9 cellular contexts compared by ENCODE assay signal in genomic region chr6:126170875-126171489, GRCh38.
DNase-seq lines count a peak whose midpoint lies in the region; ATAC-seq and TF ChIP-seq lines count a peak whose summit lies in the region.
"Had no signal": no experiment of that assay in that cellular context is flagged by ENCODE, and none has a peak within 500 bp of the region (broad histone marks: within the 10 kb centered on the region; RNA-seq: fewer than 3 reads in every experiment).

No MANE protein-coding gene starts in this region.

- DNase-seq in NCI-H1417 (lab: John Stamatoyannopoulos, UW) (peak in 2 of 3 experiments; percentile 6 to 48), NCI-H1417 treated with DMSO at 0.1 percent for 48 hours (lab: John Stamatoyannopoulos, UW) (no peak), OCI-M1 (lab: John Stamatoyannopoulos, UW) (peak; percentile 98), esophagus muscularis mucosa (ENCODE audit: extremely low spot score) (peak; percentile 21), midbrain (lab: John Stamatoyannopoulos, UW) (no peak), gastrocnemius medialis (no peak)

- no peaks in the 10 kb centered on the region for H3K36me3 ChIP-seq in esophagus muscularis mucosa
- H3K36me3 ChIP-seq in gastrocnemius medialis = no peaks in the 10 kb centered on the region
- H3K36me3 ChIP-seq: BLaER1 treated with 17β-estradiol and CSF1 and Interleukin-3, amounts not matched to agents 10 nM and 100 nM had no signal

- no peak for TF ChIP-seq EP300 in esophagus muscularis mucosa (IDR thresholded peaks at IDR 0.05)

- H3K9me3 ChIP-seq in esophagus muscularis mucosa (no peaks in the 10 kb centered on the region), gastrocnemius medialis (no peaks in the 10 kb centered on the region)

- in situ Hi-C loops in gastrocnemius medialis (cut with MboI; ENCODE audit: low sequenced_read_pairs in 4 of 4) = no loop called here

- H3K27me3 ChIP-seq in esophagus muscularis mucosa = no peaks in the 10 kb centered on the region
- no peaks in the 10 kb centered on the region for H3K27me3 ChIP-seq in gastrocnemius medialis
- H3K27me3 ChIP-seq: BLaER1 treated with 17β-estradiol and CSF1 and Interleukin-3, amounts not matched to agents 10 nM and 100 nM had no signal

- 71% methylated on average over 5 of the region's 5 CpGs for WGBS in esophagus muscularis mucosa

- H3K4me3 ChIP-seq in esophagus muscularis mucosa = no peak overlapping the region
- H3K4me3 ChIP-seq in gastrocnemius medialis = no peak overlapping the region
- H3K4me3 ChIP-seq: BLaER1 treated with 17β-estradiol and CSF1 and Interleukin-3, amounts not matched to agents 10 nM and 100 nM had no signal

- H3K4me1 ChIP-seq in esophagus muscularis mucosa (peaks cover 0 to 8% (median 4%) of the 10 kb centered on the region in 4 donors), gastrocnemius medialis (no peaks in the 10 kb centered on the region)
- H3K4me1 ChIP-seq: BLaER1 treated with 17β-estradiol and CSF1 and Interleukin-3, amounts not matched to agents 10 nM and 100 nM had no signal

- intact Hi-C loops in esophagus muscularis mucosa (cut with DNase I) = no loop called here
- intact Hi-C loops in gastrocnemius medialis (cut with DNase I; ENCODE audit: low total_unique reads) = no loop called here

- H3K27ac ChIP-seq in esophagus muscularis mucosa (replicated peaks in 1 of 4) = no peak overlapping the region
- no peak overlapping the region for H3K27ac ChIP-seq in gastrocnemius medialis
- H3K27ac ChIP-seq: BLaER1 treated with 17β-estradiol and CSF1 and Interleukin-3, amounts not matched to agents 10 nM and 100 nM had no signal

- TF ChIP-seq POLR2A in esophagus muscularis mucosa (IDR thresholded peaks at IDR 0.05; ENCODE audit: low read depth) (no peak), gastrocnemius medialis (IDR thresholded peaks at IDR 0.05) (no peak)

- peak in 1 of 3 experiments; percentile 31 for TF ChIP-seq CTCF in esophagus muscularis mucosa (IDR thresholded peaks at IDR 0.05)
- peak in 1 of 5 experiments; percentile 21 for TF ChIP-seq CTCF in gastrocnemius medialis (IDR thresholded peaks at IDR 0.05 in 4 of 5, conservative IDR thresholded peaks at IDR 0.05 in 1 of 5)

- peak; percentile 75 for ATAC-seq in GM19043 (IDR thresholded peaks at IDR 0.05; ENCODE audit: low read depth, unreplicated experiment)
- peak; percentile 84 for ATAC-seq in HG03095 (IDR thresholded peaks at IDR 0.05; ENCODE audit: unreplicated experiment)
- no peak for ATAC-seq in gastrocnemius medialis

Comparison
In these comparisons a context has a peak if more than half of its experiments do, and no peak if none do; other contexts are left out.
1. DNase-seq: peak in NCI-H1417 (2 of 3), OCI-M1 (single experiment) and esophagus muscularis mucosa (single experiment); none in NCI-H1417 treated with DMSO at 0.1 percent for 48 hours (single experiment), midbrain (single experiment) and gastrocnemius medialis (0 of 2).
2. ATAC-seq: peak in GM19043 (single experiment) and HG03095 (single experiment); none in gastrocnemius medialis (0 of 2).